ENCODE assay signal across 1 cellular context in the genomic region with DNA sequence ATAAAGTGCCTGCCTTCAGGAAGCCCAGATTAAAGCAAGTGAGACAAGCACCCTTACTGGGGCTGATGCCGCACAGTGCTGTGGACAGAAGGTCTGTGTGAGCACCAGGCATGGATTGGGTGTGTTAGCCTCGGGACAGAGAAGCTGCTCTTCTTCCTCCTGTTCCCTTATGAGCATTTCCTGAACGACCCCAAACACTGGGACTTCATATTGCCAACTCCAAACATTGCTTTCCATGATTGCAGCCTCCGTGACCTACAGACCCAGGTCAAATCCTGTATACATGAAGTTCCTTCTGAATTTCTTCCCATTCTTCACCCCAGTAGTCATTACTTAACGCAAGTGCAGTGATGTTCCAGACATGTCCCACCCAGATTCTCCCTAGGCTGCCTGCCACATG.
TF ChIP-seq lines count a peak whose summit lies in the region.

No MANE protein-coding gene starts in this region.

TF ChIP-seq in IMR-90, 13 proteins besides CTCF, POLR2A, EP300 and RAD21:
- no peak for TF ChIP-seq ELK1 (IDR thresholded peaks at IDR 0.05; ENCODE audit: borderline replicate concordance, low read depth, low read length)
